Comparison of ENCODE assay signal across 7 cellular contexts in genomic region chr6:145813285-145814034, GRCh38. TPM values are rescaled to one million over a fixed set of nuclear protein-coding genes. Genes with fewer than 3 reads are reported as not detected.
DNase-seq lines count a peak whose midpoint lies in the region; ATAC-seq, FAIRE-seq and TF ChIP-seq lines count a peak whose summit lies in the region.

No MANE protein-coding gene starts in this region.

- peaks cover 31% of the 10 kb centered on the region for H3K4me1 ChIP-seq in neural progenitor cell

- FAIRE-seq in G401.6 (lab: Jason Lieb, UNC): peak; percentile 48

- H3K27me3 Mint-ChIP-seq in neural progenitor cell (ENCODE audit: insufficient read depth, low read depth): peaks cover 2% of the 10 kb centered on the region

- H2AFZ ChIP-seq in neural progenitor cell (replicated peaks): peak overlapping the region; percentile 72

- DNase-seq in erythroblast (lab: John Stamatoyannopoulos, UW) (peak; percentile 85 to 89), neural progenitor cell (ENCODE audit: low spot score) (no peak), activated gamma-delta T cell (lab: John Stamatoyannopoulos, UW) (no peak)
- DNase-seq in effector CD4-positive, alpha-beta T cell: no peak

- H3K27me3 ChIP-seq in neural progenitor cell: no peaks in the 10 kb centered on the region

- H3K27ac ChIP-seq in neural progenitor cell: peak overlapping the region; percentile 96

- peaks cover 27% of the 10 kb centered on the region for H3K4me1 Mint-ChIP-seq in neural progenitor cell

- peaks cover 3% of the 10 kb centered on the region for H3K9me3 Mint-ChIP-seq in neural progenitor cell

- H3K4me2 ChIP-seq in neural progenitor cell: peak overlapping the region; percentile 83

- peak overlapping the region; percentile 61 for H3K4me3 ChIP-seq in neural progenitor cell

- no peak for TF ChIP-seq CTCF in neural progenitor cell (IDR thresholded peaks at IDR 0.05)

- peaks cover 29% of the 10 kb centered on the region for H3F3A ChIP-seq in neural progenitor cell (ENCODE audit: low read depth)

- no peak for TF ChIP-seq POLR2A in erythroblast (IDR thresholded peaks at IDR 0.05; ENCODE audit: low read length)

- peaks cover 50% of the 10 kb centered on the region for H4K20me1 ChIP-seq in neural progenitor cell (ENCODE audit: low read depth)

- H3K27ac Mint-ChIP-seq in neural progenitor cell: peak overlapping the region; percentile 92

- H3K9me3 ChIP-seq in neural progenitor cell (ENCODE audit: low read depth): no peaks in the 10 kb centered on the region

- ATAC-seq in HG03064 (IDR thresholded peaks at IDR 0.05; ENCODE audit: low read depth, unreplicated experiment) (peak; percentile 1), SK-N-SH treated with all-trans-retinoic acid at 6 μM for 48 hours (peak; percentile 13)

- peak overlapping the region; percentile 93 for H3K4me3 Mint-ChIP-seq in neural progenitor cell

- H3K36me3 ChIP-seq in neural progenitor cell: no peaks in the 10 kb centered on the region

- H3K9ac ChIP-seq in neural progenitor cell: peak overlapping the region; percentile 57

- H3K79me2 ChIP-seq in neural progenitor cell (ENCODE audit: low read depth): peaks cover 69% of the 10 kb centered on the region

- H3K36me3 Mint-ChIP-seq in neural progenitor cell: peaks cover 15% of the 10 kb centered on the region

TF ChIP-seq in SK-N-SH treated with all-trans-retinoic acid at 6 μM for 48 hours, 23 proteins besides CTCF, POLR2A, EP300 and RAD21:
- TF ChIP-seq PPARA (CRISPR knock-in tag; IDR thresholded peaks at IDR 0.05; ENCODE audit: borderline replicate concordance) (no peak), RARB (CRISPR knock-in tag; IDR thresholded peaks at IDR 0.05) (no peak)
TF ChIP-seq in SK-N-SH treated with all-trans-retinoic acid at 6 μM for 48 hours: peak in this region for 0.

RNA-seq across cellular contexts. Expression of gene FBXO30, which starts 1.1 kb away (rescaled TPM):
- total RNA-seq in neural progenitor cell (ENCODE audit: low replicate concordance): 21.0 and 34.6 TPM in 2 replicates

Comparison
In these comparisons a context has a peak if more than half of its experiments do, and no peak if none do; other contexts are left out.
1. DNase-seq: peak in erythroblast (2 of 2); none in neural progenitor cell (single experiment), activated gamma-delta T cell (single experiment) and effector CD4-positive, alpha-beta T cell (single experiment).